In genomic region chr19:40494191-40494838, GRCh38 we compare ENCODE assay signal across 10 cellular contexts. TPM values are rescaled to one million over a fixed set of nuclear protein-coding genes. Genes with fewer than 3 reads are reported as not detected.
"Had no signal": no experiment of that assay in that cellular context is flagged by ENCODE, and none has a peak within 500 bp of the region (broad histone marks: within the 10 kb centered on the region; RNA-seq: fewer than 3 reads in every experiment).

No MANE protein-coding gene starts in this region.

- H3K4me2 ChIP-seq: GM23338 had no signal

- H3K9me3 Mint-ChIP-seq: HFFc6, IgD-negative memory B cell had no signal

- FAIRE-seq: H1, H54, HepG2 had no signal

- H3K4me3 ChIP-seq: GM23338 had no signal

- H3K27ac ChIP-seq: HL-60 had no signal

- H3K4me1 Mint-ChIP-seq: GM23338, H9 had no signal

- H2AFZ ChIP-seq: GM23338 had no signal

- H3K27ac Mint-ChIP-seq: GM23338, H9, HFFc6, IgD-negative memory B cell had no signal

- DNase-seq: H9, HCEC 1CT, HFFc6 had no signal

- H3K4me3 Mint-ChIP-seq: GM23338, H9, HFFc6, IgD-negative memory B cell had no signal

- ATAC-seq: GM23338 had no signal

RNA-seq across cellular contexts. Expression of gene SPTBN4, which starts 27.5 kb away (rescaled TPM):
- total RNA-seq: HT1080 had no signal
- polyA plus RNA-seq: IgD-negative memory B cell had no signal
